In genomic region chr2:237742614-237743013, GRCh38 we compare ENCODE assay signal across 14 cellular contexts. TPM values are rescaled to one million over a fixed set of nuclear protein-coding genes. Genes with fewer than 3 reads are reported as not detected.
DNase-seq lines count a peak whose midpoint lies in the region; ATAC-seq and TF ChIP-seq lines count a peak whose summit lies in the region.
"Had no signal": no experiment of that assay in that cellular context is flagged by ENCODE, and none has a peak within 500 bp of the region (broad histone marks: within the 10 kb centered on the region; RNA-seq: fewer than 3 reads in every experiment).

No MANE protein-coding gene starts in this region.

- no peak for DNase-seq in activated CD4-positive, alpha-beta T cell treated with anti-CD3 and anti-CD28 coated beads for 36 hours
- no peak for DNase-seq in activated CD4-positive, alpha-beta T cell treated with anti-CD3 and anti-CD28 coated beads, Interleukin-2, amount 50 U/mL, for 1 hour
- DNase-seq in HuH-7 (ENCODE audit: low spot score) (peak; percentile 46), psoas muscle (no peak), aorta (no peak), AG20443 (ENCODE audit: low spot score) (no peak)
- DNase-seq in effector memory CD8-positive, alpha-beta T cell: no peak
- DNase-seq in effector CD4-positive, alpha-beta T cell: no peak
- DNase-seq: brain microvascular endothelial cell, left lung, NCI-H1417, NCI-H510A, thyroid gland had no signal

- WGBS in psoas muscle, 3 donors: 46 to 79% (median 62%) methylated on average over 3 of the region's 3 CpGs
- 55 to 59% methylated on average over 3 of the region's 3 CpGs for WGBS in aorta, 2 donors

- H3K9me3 ChIP-seq in psoas muscle: no peaks in the 10 kb centered on the region
- H3K9me3 ChIP-seq in aorta (ENCODE audit: control insufficient read depth, low read length): no peaks in the 10 kb centered on the region
- H3K9me3 ChIP-seq: left lung, thyroid gland had no signal

- peaks cover 31% of the 10 kb centered on the region for H3K36me3 Mint-ChIP-seq in activated CD4-positive, alpha-beta T cell treated with anti-CD3 and anti-CD28 coated beads for 36 hours (ENCODE audit: low read depth)
- H3K36me3 Mint-ChIP-seq in effector memory CD8-positive, alpha-beta T cell (ENCODE audit: insufficient read depth): peaks cover 67% of the 10 kb centered on the region

- peak overlapping the region; percentile 40 for H3K27ac Mint-ChIP-seq in activated CD4-positive, alpha-beta T cell treated with anti-CD3 and anti-CD28 coated beads for 36 hours
- peak overlapping the region; percentile 86 to 91 for H3K27ac Mint-ChIP-seq in effector memory CD8-positive, alpha-beta T cell

- no peaks in the 10 kb centered on the region for H3K27me3 ChIP-seq in psoas muscle (ENCODE audit: insufficient read depth in 3 of 3, low read length in 2 of 3)
- no peaks in the 10 kb centered on the region for H3K27me3 ChIP-seq in aorta (ENCODE audit: control insufficient read depth in 1 of 2, insufficient read depth in 2 of 2, low read length in 1 of 2)
- H3K27me3 ChIP-seq: brain microvascular endothelial cell, left lung, thyroid gland had no signal

- intact Hi-C loops in activated CD4-positive, alpha-beta T cell treated with anti-CD3 and anti-CD28 coated beads for 36 hours (cut with DNase I, micrococcal nuclease): loop anchor here in 1 of 2 experiments (10.0 kb wide), 1 partner anchor 228 kb away; no protein-coding TSS in a partner anchor
- intact Hi-C loops in psoas muscle (cut with DNase I) (loop anchor here in 1 of 2 donors (5.0 to 10.0 kb wide), 2 partner anchors 160 to 228 kb away; no protein-coding TSS in a partner anchor), aorta (cut with DNase I) (loop anchor here (5.0 kb wide), 2 partner anchors 150 to 160 kb away; partner anchors contain the start of gene RAB17 (in 1 of the 2))

- H3K4me1 Mint-ChIP-seq in activated CD4-positive, alpha-beta T cell treated with anti-CD3 and anti-CD28 coated beads for 36 hours: peaks cover 51% of the 10 kb centered on the region
- peaks cover 39 to 43% of the 10 kb centered on the region in 2 donors for H3K4me1 Mint-ChIP-seq in effector memory CD8-positive, alpha-beta T cell (ENCODE audit: low read depth in 2 of 2)

- peak overlapping the region; percentile 59 for H3K27ac ChIP-seq in psoas muscle
- H3K27ac ChIP-seq in aorta (ENCODE audit: low read depth in 1 of 2, low read length in 2 of 2): peak overlapping the region in 1 of 2 donors; percentile 20
- H3K27ac ChIP-seq: brain microvascular endothelial cell had no signal

- peaks cover 3 to 18% of the 10 kb centered on the region in 2 donors for H3K36me3 ChIP-seq in psoas muscle (ENCODE audit: insufficient read depth in 1 of 2, low read depth in 1 of 2)
- no peaks in the 10 kb centered on the region for H3K36me3 ChIP-seq in aorta (ENCODE audit: control insufficient read depth in 1 of 2, insufficient read depth in 2 of 2, low read length in 1 of 2)
- H3K36me3 ChIP-seq: thyroid gland had no signal

- H3K4me1 ChIP-seq in psoas muscle (peaks cover 68% of the 10 kb centered on the region), aorta (ENCODE audit: control insufficient read depth in 1 of 2, insufficient read depth in 2 of 2, low read length in 2 of 2) (peaks cover 2% of the 10 kb centered on the region in 2 donors)

- ATAC-seq in activated CD4-positive, alpha-beta T cell treated with anti-CD3 and anti-CD28 coated beads for 36 hours: no peak
- no peak for ATAC-seq in effector memory CD8-positive, alpha-beta T cell (replicated peaks)
- no peak for ATAC-seq in psoas muscle
- ATAC-seq in aorta (ENCODE audit: low FRiP score): no peak
- ATAC-seq: left lung, Panc1 had no signal

- H3K27me3 Mint-ChIP-seq in activated CD4-positive, alpha-beta T cell treated with anti-CD3 and anti-CD28 coated beads for 36 hours: no peaks in the 10 kb centered on the region
- H3K27me3 Mint-ChIP-seq in effector memory CD8-positive, alpha-beta T cell: no peaks in the 10 kb centered on the region

- no peak overlapping the region for H3K4me3 Mint-ChIP-seq in activated CD4-positive, alpha-beta T cell treated with anti-CD3 and anti-CD28 coated beads for 36 hours
- H3K4me3 Mint-ChIP-seq in effector memory CD8-positive, alpha-beta T cell: no peak overlapping the region

- H3K4me3 ChIP-seq in psoas muscle (no peak overlapping the region), aorta (ENCODE audit: low read length in 2 of 2) (no peak overlapping the region)
- H3K4me3 ChIP-seq: left lung, thyroid gland had no signal

- POLR2A ChIA-PET in activated CD4-positive, alpha-beta T cell treated with anti-CD3 and anti-CD28 coated beads for 36 hours (lab: Charles Lee): interaction anchor here (0.6 to 1.1 kb wide), 3 partner anchors 66 to 87 kb away, joined by 3 to 12 read pairs (median 4); no protein-coding TSS in a partner anchor

- no peak for TF ChIP-seq CTCF in psoas muscle (IDR thresholded peaks at IDR 0.05)

- H3K9me3 Mint-ChIP-seq in activated CD4-positive, alpha-beta T cell treated with anti-CD3 and anti-CD28 coated beads for 36 hours (ENCODE audit: low read depth): no peaks in the 10 kb centered on the region
- no peaks in the 10 kb centered on the region for H3K9me3 Mint-ChIP-seq in effector memory CD8-positive, alpha-beta T cell

- CTCF ChIA-PET in activated CD4-positive, alpha-beta T cell treated with anti-CD3 and anti-CD28 coated beads for 36 hours (lab: Charles Lee): interaction anchor here (0.6 to 6.6 kb wide), 8 partner anchors 8 to 70 kb away, joined by 3 to 94 read pairs (median 4); no protein-coding TSS in a partner anchor

RNA-seq across cellular contexts. Expression of gene RBM44, which starts 56.0 kb away (rescaled TPM):
- 1 to 10 TPM in 1 of 2 experiments, under 1 TPM in 1; 0.94 to 1.4 TPM for total RNA-seq in activated CD4-positive, alpha-beta T cell treated with anti-CD3 and anti-CD28 coated beads for 36 hours
- total RNA-seq in psoas muscle: under 1 TPM; 0.17 to 0.58 (median 0.38) TPM
- polyA plus RNA-seq in psoas muscle: under 1 TPM; 0.06 to 0.39 (median 0.14) TPM
- total RNA-seq in aorta: 1 to 10 TPM; 2.5 to 3.2 TPM
- polyA plus RNA-seq in aorta: 1 to 10 TPM in 1 of 2 donors, not detected in 1; 1.4 TPM
